Comparison of ENCODE assay signal across 21 cellular contexts in genomic region chr2:64762301-64762997, GRCh38.
DNase-seq lines count a peak whose midpoint lies in the region; ATAC-seq, FAIRE-seq and TF ChIP-seq lines count a peak whose summit lies in the region.
"Had no signal": no experiment of that assay in that cellular context is flagged by ENCODE, and none has a peak within 500 bp of the region (broad histone marks: within the 10 kb centered on the region; RNA-seq: fewer than 3 reads in every experiment).

No MANE protein-coding gene starts in this region.

- 78 to 84% methylated on average over 4 of the region's 4 CpGs for WGBS in GM23248 (ENCODE audit: low coverage in 1 of 2, low lambda C conversion rate in 2 of 2, missing lambda C conversion rate in 2 of 2), 2 experiments

- 0 out of 2 replicates have a peak overlapping the region, but pooled peaks have one; percentile 22 for H2AFZ ChIP-seq in GM23248

- in situ Hi-C loops in GM23248 (cut with MboI) = no loop called here

- no peaks in the 10 kb centered on the region for H4K20me1 ChIP-seq in GM23248 (ENCODE audit: insufficient read depth)

- no peak for TF ChIP-seq POLR2A in H54 (IDR thresholded peaks at IDR 0.05; ENCODE audit: low read depth, low read length)

- H3K4me3 ChIP-seq in GM23248 = no peak overlapping the region

- no peaks in the 10 kb centered on the region for H3K79me2 ChIP-seq in GM23248 (ENCODE audit: insufficient read depth)

- H3K4me3 Mint-ChIP-seq in activated CD4-positive, alpha-beta T cell treated with anti-CD3 and anti-CD28 coated beads for 36 hours = no peak overlapping the region
- no peak overlapping the region for H3K4me3 Mint-ChIP-seq in activated CD4-positive, alpha-beta T cell treated with anti-CD3 and anti-CD28 coated beads, Interleukin-2, amount 10 ng/mL, durations not matched to agents 7 days and 5 days
- no peak overlapping the region for H3K4me3 Mint-ChIP-seq in activated naive CD8-positive, alpha-beta T cell treated with anti-CD3 and anti-CD28 coated beads for 36 hours
- H3K4me3 Mint-ChIP-seq: CD8-positive, alpha-beta T cell had no signal

- no peak for DNase-seq in activated CD4-positive, alpha-beta T cell treated with anti-CD3 and anti-CD28 coated beads for 36 hours
- no peak for DNase-seq in activated CD4-positive, alpha-beta T cell treated with anti-CD3 and anti-CD28 coated beads, Interleukin-2, amount 10 ng/mL, durations not matched to agents 7 days and 5 days
- DNase-seq in GM23248 (no peak), LoVo (ENCODE audit: low spot score) (no peak), H54 (ENCODE audit: insufficient read length, low spot score) (no peak)
- no peak for DNase-seq in activated naive CD8-positive, alpha-beta T cell treated with anti-CD3 and anti-CD28 coated beads for 36 hours
- no peak for DNase-seq in stimulated activated naive CD8-positive, alpha-beta T cell treated with anti-CD3 and anti-CD28 coated beads, Interleukin-15, Interleukin-2, amounts not matched to agents 100 U/mL and 50 U/mL, for 24 hours
- DNase-seq: 8988T; C1 segment of cervical spinal cord; CD8-positive, alpha-beta T cell; GOT3; NCI-H1092; NCI-H1436; NCI-H187 treated with DMSO at 0.1 percent for 48 hours; NCI-H2107; NCI-H446 treated with DMSO at 0.1 percent for 48 hours; NCI-H526 treated with DMSO at 0.1 percent for 48 hours; PC-3; SHP77 had no signal

- CTCF ChIA-PET in activated CD4-positive, alpha-beta T cell treated with anti-CD3 and anti-CD28 coated beads for 36 hours (lab: Charles Lee) = interaction anchor here (0.8 to 3.1 kb wide), 5 partner anchors 10 to 116 kb away, joined by 3 to 11 read pairs (median 8); no protein-coding TSS in a partner anchor
- CTCF ChIA-PET in activated CD4-positive, alpha-beta T cell treated with anti-CD3 and anti-CD28 coated beads, Interleukin-2, amount 10 ng/mL, durations not matched to agents 7 days and 5 days (lab: Charles Lee) = interaction anchor here (0.6 to 5.7 kb wide), 5 partner anchors 12 to 164 kb away, joined by 3 to 49 read pairs (median 3); no protein-coding TSS in a partner anchor

- no peak for ATAC-seq in activated CD4-positive, alpha-beta T cell treated with anti-CD3 and anti-CD28 coated beads for 36 hours
- ATAC-seq in stimulated activated naive CD8-positive, alpha-beta T cell treated with anti-CD3 and anti-CD28 coated beads, Interleukin-15, Interleukin-2, amounts not matched to agents 100 U/mL and 50 U/mL, for 24 hours = peak; percentile 55
- no peak for ATAC-seq in HG02678 (IDR thresholded peaks at IDR 0.05; ENCODE audit: unreplicated experiment)
- ATAC-seq: CD8-positive, alpha-beta T cell; HCT116; PC-3 had no signal

- peaks cover 13% of the 10 kb centered on the region for H3K4me1 ChIP-seq in GM23248 (ENCODE audit: insufficient read depth)

- H3F3A ChIP-seq in GM23248 (ENCODE audit: insufficient read depth) = peaks cover 11% of the 10 kb centered on the region

- H3K9ac ChIP-seq in GM23248 = no peak overlapping the region

- no peaks in the 10 kb centered on the region for H3K9me3 Mint-ChIP-seq in activated CD4-positive, alpha-beta T cell treated with anti-CD3 and anti-CD28 coated beads for 36 hours (ENCODE audit: low read depth)
- no peaks in the 10 kb centered on the region for H3K9me3 Mint-ChIP-seq in activated CD4-positive, alpha-beta T cell treated with anti-CD3 and anti-CD28 coated beads, Interleukin-2, amount 10 ng/mL, durations not matched to agents 7 days and 5 days
- H3K9me3 Mint-ChIP-seq in activated naive CD8-positive, alpha-beta T cell treated with anti-CD3 and anti-CD28 coated beads for 36 hours = no peaks in the 10 kb centered on the region
- H3K9me3 Mint-ChIP-seq: CD8-positive, alpha-beta T cell had no signal

- H3K9me2 ChIP-seq in GM23248 (ENCODE audit: insufficient read depth) = no peaks in the 10 kb centered on the region

- H3K27ac Mint-ChIP-seq in activated CD4-positive, alpha-beta T cell treated with anti-CD3 and anti-CD28 coated beads for 36 hours = peak overlapping the region; percentile 26
- H3K27ac Mint-ChIP-seq in activated CD4-positive, alpha-beta T cell treated with anti-CD3 and anti-CD28 coated beads, Interleukin-2, amount 10 ng/mL, durations not matched to agents 7 days and 5 days = no peak overlapping the region
- peak overlapping the region; percentile 6 for H3K27ac Mint-ChIP-seq in activated naive CD8-positive, alpha-beta T cell treated with anti-CD3 and anti-CD28 coated beads for 36 hours

- H3K9me3 ChIP-seq in GM23248 (ENCODE audit: low read depth) = no peaks in the 10 kb centered on the region

- POLR2A ChIA-PET in activated CD4-positive, alpha-beta T cell treated with anti-CD3 and anti-CD28 coated beads for 36 hours (lab: Charles Lee) = no interaction called here
- POLR2A ChIA-PET in activated CD4-positive, alpha-beta T cell treated with anti-CD3 and anti-CD28 coated beads, Interleukin-2, amount 10 ng/mL, durations not matched to agents 7 days and 5 days (lab: Charles Lee) = no interaction called here

- intact Hi-C loops in activated CD4-positive, alpha-beta T cell treated with anti-CD3 and anti-CD28 coated beads for 36 hours (cut with DNase I, micrococcal nuclease) = no loop called here

- H3K36me3 ChIP-seq in GM23248 (ENCODE audit: low read depth) = no peaks in the 10 kb centered on the region

- no peak overlapping the region for H3K27ac ChIP-seq in GM23248

- no peaks in the 10 kb centered on the region for H3K36me3 Mint-ChIP-seq in activated CD4-positive, alpha-beta T cell treated with anti-CD3 and anti-CD28 coated beads for 36 hours (ENCODE audit: low read depth)
- H3K36me3 Mint-ChIP-seq in activated CD4-positive, alpha-beta T cell treated with anti-CD3 and anti-CD28 coated beads, Interleukin-2, amount 10 ng/mL, durations not matched to agents 7 days and 5 days (ENCODE audit: low read depth) = no peaks in the 10 kb centered on the region
- no peaks in the 10 kb centered on the region for H3K36me3 Mint-ChIP-seq in activated naive CD8-positive, alpha-beta T cell treated with anti-CD3 and anti-CD28 coated beads for 36 hours

- H3K4me1 Mint-ChIP-seq in activated CD4-positive, alpha-beta T cell treated with anti-CD3 and anti-CD28 coated beads for 36 hours = peaks cover 21% of the 10 kb centered on the region
- H3K4me1 Mint-ChIP-seq in activated CD4-positive, alpha-beta T cell treated with anti-CD3 and anti-CD28 coated beads, Interleukin-2, amount 10 ng/mL, durations not matched to agents 7 days and 5 days = peaks cover 31% of the 10 kb centered on the region
- H3K4me1 Mint-ChIP-seq in activated naive CD8-positive, alpha-beta T cell treated with anti-CD3 and anti-CD28 coated beads for 36 hours = peaks cover 31% of the 10 kb centered on the region

- H3K27me3 Mint-ChIP-seq in activated CD4-positive, alpha-beta T cell treated with anti-CD3 and anti-CD28 coated beads for 36 hours = no peaks in the 10 kb centered on the region
- peaks cover 2% of the 10 kb centered on the region for H3K27me3 Mint-ChIP-seq in activated CD4-positive, alpha-beta T cell treated with anti-CD3 and anti-CD28 coated beads, Interleukin-2, amount 10 ng/mL, durations not matched to agents 7 days and 5 days
- H3K27me3 Mint-ChIP-seq in activated naive CD8-positive, alpha-beta T cell treated with anti-CD3 and anti-CD28 coated beads for 36 hours = no peaks in the 10 kb centered on the region

- no peak for FAIRE-seq in H54 (lab: Jason Lieb, UNC)

- no peaks in the 10 kb centered on the region for H3K27me3 ChIP-seq in GM23248 (replicated peaks; ENCODE audit: insufficient read depth)

- H3K4me2 ChIP-seq in GM23248 (ENCODE audit: unreplicated experiment) = no peak overlapping the region
